In genomic region chr11:8070417-8071101, GRCh38 we compare ENCODE assay signal across 8 cellular contexts. TPM values are rescaled to one million over a fixed set of nuclear protein-coding genes. Genes with fewer than 3 reads are reported as not detected.
DNase-seq lines count a peak whose midpoint lies in the region; ATAC-seq and TF ChIP-seq lines count a peak whose summit lies in the region.

No MANE protein-coding gene starts in this region.

- H3K79me2 ChIP-seq in KMS-11 (ENCODE audit: insufficient read depth, low read depth): no peaks in the 10 kb centered on the region

- TF ChIP-seq CTCF in KMS-11 (conservative IDR thresholded peaks at IDR 0.05; ENCODE audit: low read depth, low read length): peak; percentile 52; the same call in 1 of the 2 replicates
- peak; percentile 48 for TF ChIP-seq CTCF in astrocyte of the cerebellum (IDR thresholded peaks at IDR 0.05; ENCODE audit: low read depth, low read length, missing control alignments)
- peak; percentile 42 for TF ChIP-seq CTCF in liver (IDR thresholded peaks at IDR 0.05; ENCODE audit: low read depth, low read length, missing input control)

- no peak for ATAC-seq in GM21717 (IDR thresholded peaks at IDR 0.05; ENCODE audit: unreplicated experiment)

- H3K9ac ChIP-seq in KMS-11 (no peak overlapping the region), liver (ENCODE audit: low read depth in 1 of 2, low read length in 2 of 2) (no peak overlapping the region)

- H3K27me3 ChIP-seq in KMS-11 (ENCODE audit: insufficient read depth, low read depth) (no peaks in the 10 kb centered on the region), liver (ENCODE audit: control insufficient read depth in 4 of 4, insufficient read depth in 4 of 4, low read length in 3 of 4) (no peaks in the 10 kb centered on the region)

- no peak overlapping the region for H2AFZ ChIP-seq in KMS-11 (ENCODE audit: low read depth)

- H3K27ac ChIP-seq in KMS-11 (no peak overlapping the region), liver (ENCODE audit: low read depth in 1 of 2, low read length in 2 of 2) (no peak overlapping the region)

- DNase-seq in SIG-M5 treated with dmso at 0.1 percent for 504 hours (lab: John Stamatoyannopoulos, UW; ENCODE audit: unreplicated experiment) (peak; percentile 8), SIG-M5 (lab: John Stamatoyannopoulos, UW) (no peak), astrocyte of the cerebellum (ENCODE audit: low read depth) (no peak), SHP77 treated with DMSO at 0.1 percent for 48 hours (lab: John Stamatoyannopoulos, UW) (no peak), NCI-H2081 treated with DMSO at 0.1 percent for 48 hours (lab: John Stamatoyannopoulos, UW) (no peak)

- H4K20me1 ChIP-seq in KMS-11 (ENCODE audit: insufficient read depth): no peaks in the 10 kb centered on the region

- TF ChIP-seq RAD21 in liver (IDR thresholded peaks at IDR 0.05): peak; percentile 74 to 79

- H3K4me3 ChIP-seq in KMS-11 (IDR thresholded peaks at IDR 0.05; ENCODE audit: insufficient read depth, low read depth, low read length) (no peak overlapping the region), astrocyte of the cerebellum (ENCODE audit: low read depth, low read length) (no peak overlapping the region), liver (ENCODE audit: low read depth in 1 of 3, low read length in 3 of 3) (no peak overlapping the region)

- no peak overlapping the region for H3K4me2 ChIP-seq in KMS-11

- in situ Hi-C loops in astrocyte of the cerebellum (cut with HindIII; ENCODE audit: low sequenced_read_pairs): no loop called here

- H3K36me3 ChIP-seq in KMS-11 (ENCODE audit: insufficient read depth) (no peaks in the 10 kb centered on the region), liver (ENCODE audit: control insufficient read depth in 4 of 4, insufficient read depth in 3 of 4, low read depth in 1 of 4, low read length in 3 of 4) (no peaks in the 10 kb centered on the region)

- no peaks in the 10 kb centered on the region for H3K4me1 ChIP-seq in KMS-11 (ENCODE audit: low read depth, poor library complexity, severe bottlenecking)
- H3K4me1 ChIP-seq in liver (ENCODE audit: control insufficient read depth in 4 of 4, insufficient read depth in 4 of 4, low read length in 3 of 4): peaks cover 4 to 17% (median 14%) of the 10 kb centered on the region in 4 donors

- H3K9me3 ChIP-seq in liver (ENCODE audit: control insufficient read depth in 4 of 4, low read length in 3 of 4): no peaks in the 10 kb centered on the region

- WGBS in liver: 48% methylated on average over 3 of the region's 3 CpGs

TF ChIP-seq in liver, 16 proteins besides CTCF, POLR2A, EP300 and RAD21:
- TF ChIP-seq FOXA1 (IDR thresholded peaks at IDR 0.05) (no peak), GABPA (IDR thresholded peaks at IDR 0.05 in 1 of 2, conservative IDR thresholded peaks at IDR 0.05 in 1 of 2) (no peak), TAF1 (conservative IDR thresholded peaks at IDR 0.05) (no peak), NR2F2 (IDR thresholded peaks at IDR 0.05) (no peak), RXRA (IDR thresholded peaks at IDR 0.05) (no peak), JUND (IDR thresholded peaks at IDR 0.05) (no peak), MAX (IDR thresholded peaks at IDR 0.05) (no peak), HNF4A (conservative IDR thresholded peaks at IDR 0.05) (no peak), REST (IDR thresholded peaks at IDR 0.05) (no peak), YY1 (IDR thresholded peaks at IDR 0.05) (no peak), SP1 (IDR thresholded peaks at IDR 0.05) (no peak), HNF4G (IDR thresholded peaks at IDR 0.05) (no peak), FOXA2 (IDR thresholded peaks at IDR 0.05) (no peak), ZBTB33 (IDR thresholded peaks at IDR 0.05) (no peak), EGR1 (IDR thresholded peaks at IDR 0.05; ENCODE audit: low read depth in 2 of 2) (no peak), ATF3 (IDR thresholded peaks at IDR 0.05) (no peak)

RNA-seq across cellular contexts. Expression of gene TUB, which starts 10.5 kb away (rescaled TPM):
- 1 to 10 TPM in 1 of 2 donors, under 1 TPM in 1; 0.98 to 1.3 TPM for total RNA-seq in liver
- under 1 TPM; 0.15 to 0.35 TPM for polyA plus RNA-seq in liver
